24 cellular contexts compared by ENCODE assay signal in the genomic region with DNA sequence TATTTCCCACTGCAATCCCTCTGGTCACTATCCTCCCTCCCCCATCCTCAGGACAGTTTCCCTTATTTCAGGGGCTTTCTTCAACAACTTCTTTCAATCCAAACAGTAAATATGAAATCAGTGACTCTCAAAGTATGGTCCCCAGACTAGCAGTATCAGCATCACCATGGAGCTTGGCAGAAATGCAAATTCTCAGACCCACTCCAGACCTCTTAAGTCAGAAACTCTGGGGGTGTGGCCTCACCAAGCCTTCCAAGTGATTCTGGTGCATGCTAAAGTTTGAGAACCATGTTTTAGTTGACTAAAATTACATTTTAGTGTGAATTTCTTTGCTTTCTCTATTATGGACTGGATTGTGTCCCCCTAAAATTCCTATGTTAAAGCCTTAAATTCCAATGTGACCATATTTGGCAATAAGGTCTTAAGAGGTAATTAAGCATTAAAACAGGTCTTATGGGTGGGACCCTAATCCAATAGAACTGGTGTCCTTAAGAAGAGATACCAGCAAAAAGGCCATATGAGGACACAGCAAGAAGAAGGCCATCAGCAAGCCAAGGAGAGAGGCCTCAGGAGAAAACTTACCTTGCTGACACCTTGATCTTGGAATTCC. TPM values are rescaled to one million over a fixed set of nuclear protein-coding genes. Genes with fewer than 3 reads are reported as not detected.
A peak's percentile ranks its signal among the peaks of the same experiment; 100 is the strongest.
DNase-seq lines count a peak whose midpoint lies in the region; ATAC-seq, FAIRE-seq and TF ChIP-seq lines count a peak whose summit lies in the region.
"Had no signal": no experiment of that assay in that cellular context is flagged by ENCODE, and none has a peak within 500 bp of the region (broad histone marks: within the 10 kb centered on the region; RNA-seq: fewer than 3 reads in every experiment).

No MANE protein-coding gene starts in this region.

- ATAC-seq in GM12878, result peak; percentile 34; the same call in 2 of the 3 replicates
- peak; percentile 4 for ATAC-seq in naive thymus-derived CD4-positive, alpha-beta T cell
- no peak for ATAC-seq in GM19455 (IDR thresholded peaks at IDR 0.05; ENCODE audit: unreplicated experiment)
- ATAC-seq in naive thymus-derived CD8-positive, alpha-beta T cell, result no peak
- no peak for ATAC-seq in sciatic nerve
- no peak for ATAC-seq in natural killer cell treated with Interleukin-12 subunit alpha and Interleukin-12 subunit beta and Interleukin-15 and Interleukin-18, amount 100 ng/mL, for 72 hours
- ATAC-seq: SK-N-SH treated with all-trans-retinoic acid at 6 μM for 48 hours had no signal

- SMC1A ChIA-PET in GM12878 (lab: Charles Lee; ENCODE audit: uncharacterized antibody, unreplicated experiment), result interaction anchor here (1.0 kb wide), 1 partner anchor 22 kb away, joined by 4 read pairs; no protein-coding TSS in a partner anchor

- TF ChIP-seq RAD21 in GM12878 (IDR thresholded peaks at IDR 0.05; ENCODE audit: insufficient read depth, low read depth, low read length), result no peak

- no peak overlapping the region for H3K4me3 ChIP-seq in GM12878
- no peak overlapping the region for H3K4me3 ChIP-seq in naive thymus-derived CD4-positive, alpha-beta T cell (ENCODE audit: low read length)
- H3K4me3 ChIP-seq: Peyer's patch had no signal

- no peak for TF ChIP-seq CTCF in GM12878 (IDR thresholded peaks at IDR 0.05 in 2 of 3, conservative IDR thresholded peaks at IDR 0.05 in 1 of 3; ENCODE audit: control insufficient read depth in 2 of 3, extremely low read depth in 1 of 3, insufficient read depth in 1 of 3, low read depth in 3 of 3, low read length in 3 of 3)

- peaks cover 0 to 32% (median 18%) of the 10 kb centered on the region in 11 donors for H3K9me3 Mint-ChIP-seq in naive thymus-derived CD4-positive, alpha-beta T cell
- H3K9me3 Mint-ChIP-seq in naive thymus-derived CD8-positive, alpha-beta T cell, result peaks cover 7 to 33% (median 17%) of the 10 kb centered on the region in 9 donors
- H3K9me3 Mint-ChIP-seq in natural killer cell treated with Interleukin-12 subunit alpha and Interleukin-12 subunit beta and Interleukin-15 and Interleukin-18, amount 100 ng/mL, for 72 hours, result no peaks in the 10 kb centered on the region

- no peak for FAIRE-seq in GM12878 (lab: Jason Lieb, UNC)
- FAIRE-seq: GM18507 had no signal

- H3K36me3 Mint-ChIP-seq in naive thymus-derived CD4-positive, alpha-beta T cell, result peaks cover 5 to 42% (median 32%) of the 10 kb centered on the region in 5 donors
- peaks cover 14 to 38% (median 20%) of the 10 kb centered on the region in 3 donors for H3K36me3 Mint-ChIP-seq in naive thymus-derived CD8-positive, alpha-beta T cell
- H3K36me3 Mint-ChIP-seq in natural killer cell treated with Interleukin-12 subunit alpha and Interleukin-12 subunit beta and Interleukin-15 and Interleukin-18, amount 100 ng/mL, for 72 hours, result peaks cover 13% of the 10 kb centered on the region

- H3K27me3 ChIP-seq in GM12878 (replicated peaks in 1 of 2; ENCODE audit: control insufficient read depth in 2 of 2, insufficient read depth in 2 of 2, low read length in 1 of 2), result no peaks in the 10 kb centered on the region
- H3K27me3 ChIP-seq in naive thymus-derived CD4-positive, alpha-beta T cell (ENCODE audit: control insufficient read depth in 2 of 2, insufficient read depth in 2 of 2, low read length in 2 of 2), result no peaks in the 10 kb centered on the region
- H3K27me3 ChIP-seq: Peyer's patch had no signal

- no peak for TF ChIP-seq EP300 in GM12878 (IDR thresholded peaks at IDR 0.05; ENCODE audit: borderline replicate concordance in 1 of 2, control insufficient read depth in 1 of 2, low read depth in 2 of 2, low read length in 2 of 2)

- H3K36me3 ChIP-seq in GM12878 (ENCODE audit: control insufficient read depth in 2 of 2, insufficient read depth in 2 of 2, low read length in 1 of 2), result peaks cover 0 to 1% of the 10 kb centered on the region in 2 experiments; a peak in 1 of 4 replicates
- no peaks in the 10 kb centered on the region for H3K36me3 ChIP-seq in naive thymus-derived CD4-positive, alpha-beta T cell (ENCODE audit: control insufficient read depth in 2 of 3, insufficient read depth in 3 of 3, low read length in 3 of 3)
- H3K36me3 ChIP-seq: Peyer's patch had no signal

- H3K4me1 Mint-ChIP-seq in naive thymus-derived CD4-positive, alpha-beta T cell, result peaks cover 0 to 66% (median 45%) of the 10 kb centered on the region in 7 donors
- H3K4me1 Mint-ChIP-seq in naive thymus-derived CD8-positive, alpha-beta T cell, result peaks cover 21 to 73% (median 46%) of the 10 kb centered on the region in 4 donors
- H3K4me1 Mint-ChIP-seq in natural killer cell treated with Interleukin-12 subunit alpha and Interleukin-12 subunit beta and Interleukin-15 and Interleukin-18, amount 100 ng/mL, for 72 hours (ENCODE audit: low read depth in 2 of 2), result peaks cover 27 to 42% of the 10 kb centered on the region in 2 donors

- peak; percentile 49 for DNase-seq in NCI-H82 (lab: John Stamatoyannopoulos, UW)
- DNase-seq in NCI-H82 treated with DMSO at 0.1 percent for 48 hours (lab: John Stamatoyannopoulos, UW; ENCODE audit: unreplicated experiment), result no peak
- DNase-seq in GM12878 (ENCODE audit: low read depth, low spot score), result no peak
- DNase-seq in naive thymus-derived CD4-positive, alpha-beta T cell, result no peak
- no peak for DNase-seq in naive thymus-derived CD8-positive, alpha-beta T cell
- no peak for DNase-seq in sciatic nerve (ENCODE audit: low spot score)
- no peak for DNase-seq in natural killer cell treated with Interleukin-12 subunit alpha and Interleukin-12 subunit beta and Interleukin-15 and Interleukin-18, amount 100 ng/mL, for 72 hours (ENCODE audit: low spot score)
- DNase-seq: 8988T; C1 segment of cervical spinal cord; Calu3; CD8-positive, alpha-beta memory T cell; DMS153; KG1; NCI-H1105; NCI-H146; NCI-H2029; NCI-H2171; NCI-H345; NCI-H524; NCI-H774; Peyer's patch had no signal

- POLR2A ChIA-PET in GM12878 (lab: Charles Lee), result no interaction called here
- POLR2A ChIA-PET in naive thymus-derived CD4-positive, alpha-beta T cell (lab: Charles Lee), result interaction anchor here (0.6 kb wide), 1 partner anchor 616 kb away, joined by 3 read pairs; no protein-coding TSS in a partner anchor
- POLR2A ChIA-PET in naive thymus-derived CD8-positive, alpha-beta T cell (lab: Charles Lee), result no interaction called here

- CTCF ChIA-PET in GM12878 (lab: Yijun Ruan, JAX), result interaction anchor here (0.9 kb wide), 1 partner anchor 9 kb away, joined by 3 read pairs; no protein-coding TSS in a partner anchor
- CTCF ChIA-PET in naive thymus-derived CD4-positive, alpha-beta T cell (lab: Charles Lee), result no interaction called here

- H4K20me1 ChIP-seq in GM12878 (ENCODE audit: control insufficient read depth, insufficient read depth), result no peaks in the 10 kb centered on the region

- TF ChIP-seq POLR2A in GM12878 (IDR thresholded peaks at IDR 0.05; ENCODE audit: low read depth, low read length), result no peak

- RAD21 ChIA-PET in GM12878 (lab: Charles Lee; ENCODE audit: unreplicated experiment), result no interaction called here

- H3K4me1 ChIP-seq in GM12878 (ENCODE audit: control insufficient read depth, insufficient read depth, low read length), result no peaks in the 10 kb centered on the region
- peaks cover 6 to 9% of the 10 kb centered on the region in 2 donors for H3K4me1 ChIP-seq in naive thymus-derived CD4-positive, alpha-beta T cell (ENCODE audit: control insufficient read depth in 2 of 2, insufficient read depth in 2 of 2, low read length in 2 of 2)

- intact Hi-C loops in GM12878 (cut with micrococcal nuclease; ENCODE audit: unreplicated experiment) (no loop called here), sciatic nerve (cut with DNase I) (no loop called here)
- intact Hi-C loops in naive thymus-derived CD4-positive, alpha-beta T cell (cut with micrococcal nuclease), result no loop called here

- H3K27ac Mint-ChIP-seq in naive thymus-derived CD4-positive, alpha-beta T cell, result peak overlapping the region in 1 of 9 donors; percentile 15
- H3K27ac Mint-ChIP-seq in naive thymus-derived CD8-positive, alpha-beta T cell, result peak overlapping the region in 3 of 10 donors; percentile 3 to 53 (median 48)
- no peak overlapping the region for H3K27ac Mint-ChIP-seq in natural killer cell treated with Interleukin-12 subunit alpha and Interleukin-12 subunit beta and Interleukin-15 and Interleukin-18, amount 100 ng/mL, for 72 hours

- H3K4me2 ChIP-seq in GM12878 (ENCODE audit: control insufficient read depth, insufficient read depth), result no peak overlapping the region

- no peak overlapping the region for H3K4me3 Mint-ChIP-seq in naive thymus-derived CD4-positive, alpha-beta T cell
- H3K4me3 Mint-ChIP-seq in naive thymus-derived CD8-positive, alpha-beta T cell, result no peak overlapping the region
- H3K4me3 Mint-ChIP-seq in natural killer cell treated with Interleukin-12 subunit alpha and Interleukin-12 subunit beta and Interleukin-15 and Interleukin-18, amount 100 ng/mL, for 72 hours, result no peak overlapping the region
- H3K4me3 Mint-ChIP-seq: CD8-positive, alpha-beta memory T cell had no signal

- BruUV-seq in GM12878 (replicated peaks; lab: Mats Ljungman, UMichigan), result no TSS peak

- H3K9ac ChIP-seq in GM12878 (ENCODE audit: control insufficient read depth, insufficient read depth, low read length), result no peak overlapping the region

- H3K27me3 Mint-ChIP-seq in naive thymus-derived CD4-positive, alpha-beta T cell, result no peaks in the 10 kb centered on the region
- no peaks in the 10 kb centered on the region for H3K27me3 Mint-ChIP-seq in naive thymus-derived CD8-positive, alpha-beta T cell
- H3K27me3 Mint-ChIP-seq in natural killer cell treated with Interleukin-12 subunit alpha and Interleukin-12 subunit beta and Interleukin-15 and Interleukin-18, amount 100 ng/mL, for 72 hours, result no peaks in the 10 kb centered on the region

- peaks cover 21% of the 10 kb centered on the region for H3K9me3 ChIP-seq in GM12878 (replicated peaks; ENCODE audit: control insufficient read depth, insufficient read depth, low read length)
- peaks cover 0 to 4% (median 0%) of the 10 kb centered on the region in 3 experiments for H3K9me3 ChIP-seq in naive thymus-derived CD4-positive, alpha-beta T cell (ENCODE audit: control insufficient read depth in 2 of 3, low read length in 3 of 3)

- in situ Hi-C loops in GM12878 (cut with MboI), result no loop called here

- no peak overlapping the region for H3K27ac ChIP-seq in GM12878 (ENCODE audit: control insufficient read depth, insufficient read depth)
- no peak overlapping the region for H3K27ac ChIP-seq in naive thymus-derived CD4-positive, alpha-beta T cell (ENCODE audit: low read depth, low read length)
- H3K27ac ChIP-seq: Peyer's patch had no signal

- H2AFZ ChIP-seq in GM12878 (ENCODE audit: control insufficient read depth, low read depth, low read length), result no peak overlapping the region

- H3K79me2 ChIP-seq in GM12878 (ENCODE audit: control insufficient read depth, insufficient read depth, low read length), result peaks cover 81% of the 10 kb centered on the region

RNA-seq across cellular contexts. Expression of gene ATP2B1, which starts 23.2 kb away (rescaled TPM):
- total RNA-seq in GM12878 (2013; cell fraction: nucleolus; rRNA removed), result 216 and 232 TPM in 2 replicates
- total RNA-seq in GM12878 (2014; rRNA removed) (46.0 and 56.0 TPM in 2 replicates), GM12878 (2014; rRNA removed; fragmentation: Illumina TruSeq; extraction: Trizol) (67.8 TPM in 2 replicates), GM12878 (2021) (51.1 and 54.9 TPM in 2 replicates), sciatic nerve (43.3 TPM)
- polyA plus RNA-seq in GM12878 (2011; ENCODE audit: low read depth), result 9.9 TPM
- polyA plus RNA-seq in GM12878 (2011; rRNA removed) (27.1 and 39.4 TPM in 2 replicates), GM12878 (2014; fragmentation: Illumina TruSeq; extraction: Trizol) (51.0 and 74.4 TPM in 2 replicates), GM12878 (2014; fragmentation: Nextera tagmentation; extraction: Ambion mirVana) (10 to 100 TPM; 15.9 to 18.6 TPM), GM12878 (2014; rRNA removed) (22.9 and 29.1 TPM in 2 replicates), GM12878 (2016; fragmentation: Nextera tagmentation; extraction: Ambion mirVana) (10 to 100 TPM; 53.0 to 62.2 TPM)
- 11.5 and 16.7 TPM in 2 replicates for polyA plus RNA-seq in GM12878 (2011; cell fraction: cytosol; rRNA removed)
- polyA plus RNA-seq in GM12878 (2011; cell fraction: nucleus; rRNA removed), result 37.7 and 38.4 TPM in 2 replicates
- polyA plus RNA-seq in GM12878 (2012), result 20.4 and 23.0 TPM in 2 replicates
- polyA minus RNA-seq in GM12878 (2011; rRNA and poly(A)+ RNA removed), result 30.6 and 40.5 TPM in 2 replicates
- polyA minus RNA-seq in GM12878 (2011; cell fraction: cytosol; rRNA and poly(A)+ RNA removed), result 14.3 and 17.3 TPM in 2 replicates
- 48.6 and 86.0 TPM in 2 replicates for polyA minus RNA-seq in GM12878 (2011; cell fraction: nucleus; rRNA and poly(A)+ RNA removed)
- total RNA-seq in naive thymus-derived CD4-positive, alpha-beta T cell, result 100 to 1,000 TPM in 1 of 5 experiments, 10 to 100 TPM in 4; 21.9 to 101 (median 50.6) TPM
- polyA plus RNA-seq in naive thymus-derived CD4-positive, alpha-beta T cell, result 10 to 100 TPM; 11.0 to 25.0 TPM
- 10 to 100 TPM; 52.2 to 52.5 TPM for total RNA-seq in naive thymus-derived CD8-positive, alpha-beta T cell
- polyA plus RNA-seq in naive thymus-derived CD8-positive, alpha-beta T cell, result 10 to 100 TPM; 16.3 to 30.9 (median 26.4) TPM
- total RNA-seq in natural killer cell treated with Interleukin-12 subunit alpha and Interleukin-12 subunit beta and Interleukin-15 and Interleukin-18, amount 100 ng/mL, for 72 hours, result 10 to 100 TPM; 45.5 to 57.3 TPM

Comparison
In these comparisons a context has a peak if more than half of its experiments do, and no peak if none do; other contexts are left out.
1. ATAC-seq: peak in GM12878 (single experiment) and naive thymus-derived CD4-positive, alpha-beta T cell (single experiment); none in GM19455 (single experiment), naive thymus-derived CD8-positive, alpha-beta T cell (0 of 2), sciatic nerve (single experiment) and natural killer cell treated with Interleukin-12 subunit alpha and Interleukin-12 subunit beta and Interleukin-15 and Interleukin-18, amount 100 ng/mL, for 72 hours (0 of 2).